In genomic region chr16:77211880-77212735, GRCh38 we compare ENCODE assay signal across 1 cellular context.
TF ChIP-seq lines count a peak whose summit lies in the region.

No MANE protein-coding gene starts in this region.

TF ChIP-seq in K562, 482 proteins besides CTCF, POLR2A, EP300 and RAD21 (continued from another document):
- TF ChIP-seq, protein P1, sequence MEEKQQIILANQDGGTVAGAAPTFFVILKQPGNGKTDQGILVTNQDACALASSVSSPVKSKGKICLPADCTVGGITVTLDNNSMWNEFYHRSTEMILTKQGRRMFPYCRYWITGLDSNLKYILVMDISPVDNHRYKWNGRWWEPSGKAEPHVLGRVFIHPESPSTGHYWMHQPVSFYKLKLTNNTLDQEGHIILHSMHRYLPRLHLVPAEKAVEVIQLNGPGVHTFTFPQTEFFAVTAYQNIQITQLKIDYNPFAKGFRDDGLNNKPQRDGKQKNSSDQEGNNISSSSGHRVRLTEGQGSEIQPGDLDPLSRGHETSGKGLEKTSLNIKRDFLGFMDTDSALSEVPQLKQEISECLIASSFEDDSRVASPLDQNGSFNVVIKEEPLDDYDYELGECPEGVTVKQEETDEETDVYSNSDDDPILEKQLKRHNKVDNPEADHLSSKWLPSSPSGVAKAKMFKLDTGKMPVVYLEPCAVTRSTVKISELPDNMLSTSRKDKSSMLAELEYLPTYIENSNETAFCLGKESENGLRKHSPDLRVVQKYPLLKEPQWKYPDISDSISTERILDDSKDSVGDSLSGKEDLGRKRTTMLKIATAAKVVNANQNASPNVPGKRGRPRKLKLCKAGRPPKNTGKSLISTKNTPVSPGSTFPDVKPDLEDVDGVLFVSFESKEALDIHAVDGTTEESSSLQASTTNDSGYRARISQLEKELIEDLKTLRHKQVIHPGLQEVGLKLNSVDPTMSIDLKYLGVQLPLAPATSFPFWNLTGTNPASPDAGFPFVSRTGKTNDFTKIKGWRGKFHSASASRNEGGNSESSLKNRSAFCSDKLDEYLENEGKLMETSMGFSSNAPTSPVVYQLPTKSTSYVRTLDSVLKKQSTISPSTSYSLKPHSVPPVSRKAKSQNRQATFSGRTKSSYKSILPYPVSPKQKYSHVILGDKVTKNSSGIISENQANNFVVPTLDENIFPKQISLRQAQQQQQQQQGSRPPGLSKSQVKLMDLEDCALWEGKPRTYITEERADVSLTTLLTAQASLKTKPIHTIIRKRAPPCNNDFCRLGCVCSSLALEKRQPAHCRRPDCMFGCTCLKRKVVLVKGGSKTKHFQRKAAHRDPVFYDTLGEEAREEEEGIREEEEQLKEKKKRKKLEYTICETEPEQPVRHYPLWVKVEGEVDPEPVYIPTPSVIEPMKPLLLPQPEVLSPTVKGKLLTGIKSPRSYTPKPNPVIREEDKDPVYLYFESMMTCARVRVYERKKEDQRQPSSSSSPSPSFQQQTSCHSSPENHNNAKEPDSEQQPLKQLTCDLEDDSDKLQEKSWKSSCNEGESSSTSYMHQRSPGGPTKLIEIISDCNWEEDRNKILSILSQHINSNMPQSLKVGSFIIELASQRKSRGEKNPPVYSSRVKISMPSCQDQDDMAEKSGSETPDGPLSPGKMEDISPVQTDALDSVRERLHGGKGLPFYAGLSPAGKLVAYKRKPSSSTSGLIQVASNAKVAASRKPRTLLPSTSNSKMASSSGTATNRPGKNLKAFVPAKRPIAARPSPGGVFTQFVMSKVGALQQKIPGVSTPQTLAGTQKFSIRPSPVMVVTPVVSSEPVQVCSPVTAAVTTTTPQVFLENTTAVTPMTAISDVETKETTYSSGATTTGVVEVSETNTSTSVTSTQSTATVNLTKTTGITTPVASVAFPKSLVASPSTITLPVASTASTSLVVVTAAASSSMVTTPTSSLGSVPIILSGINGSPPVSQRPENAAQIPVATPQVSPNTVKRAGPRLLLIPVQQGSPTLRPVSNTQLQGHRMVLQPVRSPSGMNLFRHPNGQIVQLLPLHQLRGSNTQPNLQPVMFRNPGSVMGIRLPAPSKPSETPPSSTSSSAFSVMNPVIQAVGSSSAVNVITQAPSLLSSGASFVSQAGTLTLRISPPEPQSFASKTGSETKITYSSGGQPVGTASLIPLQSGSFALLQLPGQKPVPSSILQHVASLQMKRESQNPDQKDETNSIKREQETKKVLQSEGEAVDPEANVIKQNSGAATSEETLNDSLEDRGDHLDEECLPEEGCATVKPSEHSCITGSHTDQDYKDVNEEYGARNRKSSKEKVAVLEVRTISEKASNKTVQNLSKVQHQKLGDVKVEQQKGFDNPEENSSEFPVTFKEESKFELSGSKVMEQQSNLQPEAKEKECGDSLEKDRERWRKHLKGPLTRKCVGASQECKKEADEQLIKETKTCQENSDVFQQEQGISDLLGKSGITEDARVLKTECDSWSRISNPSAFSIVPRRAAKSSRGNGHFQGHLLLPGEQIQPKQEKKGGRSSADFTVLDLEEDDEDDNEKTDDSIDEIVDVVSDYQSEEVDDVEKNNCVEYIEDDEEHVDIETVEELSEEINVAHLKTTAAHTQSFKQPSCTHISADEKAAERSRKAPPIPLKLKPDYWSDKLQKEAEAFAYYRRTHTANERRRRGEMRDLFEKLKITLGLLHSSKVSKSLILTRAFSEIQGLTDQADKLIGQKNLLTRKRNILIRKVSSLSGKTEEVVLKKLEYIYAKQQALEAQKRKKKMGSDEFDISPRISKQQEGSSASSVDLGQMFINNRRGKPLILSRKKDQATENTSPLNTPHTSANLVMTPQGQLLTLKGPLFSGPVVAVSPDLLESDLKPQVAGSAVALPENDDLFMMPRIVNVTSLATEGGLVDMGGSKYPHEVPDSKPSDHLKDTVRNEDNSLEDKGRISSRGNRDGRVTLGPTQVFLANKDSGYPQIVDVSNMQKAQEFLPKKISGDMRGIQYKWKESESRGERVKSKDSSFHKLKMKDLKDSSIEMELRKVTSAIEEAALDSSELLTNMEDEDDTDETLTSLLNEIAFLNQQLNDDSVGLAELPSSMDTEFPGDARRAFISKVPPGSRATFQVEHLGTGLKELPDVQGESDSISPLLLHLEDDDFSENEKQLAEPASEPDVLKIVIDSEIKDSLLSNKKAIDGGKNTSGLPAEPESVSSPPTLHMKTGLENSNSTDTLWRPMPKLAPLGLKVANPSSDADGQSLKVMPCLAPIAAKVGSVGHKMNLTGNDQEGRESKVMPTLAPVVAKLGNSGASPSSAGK (IDR thresholded peaks at IDR 0.05) = no peak
- TF ChIP-seq, protein P2, sequence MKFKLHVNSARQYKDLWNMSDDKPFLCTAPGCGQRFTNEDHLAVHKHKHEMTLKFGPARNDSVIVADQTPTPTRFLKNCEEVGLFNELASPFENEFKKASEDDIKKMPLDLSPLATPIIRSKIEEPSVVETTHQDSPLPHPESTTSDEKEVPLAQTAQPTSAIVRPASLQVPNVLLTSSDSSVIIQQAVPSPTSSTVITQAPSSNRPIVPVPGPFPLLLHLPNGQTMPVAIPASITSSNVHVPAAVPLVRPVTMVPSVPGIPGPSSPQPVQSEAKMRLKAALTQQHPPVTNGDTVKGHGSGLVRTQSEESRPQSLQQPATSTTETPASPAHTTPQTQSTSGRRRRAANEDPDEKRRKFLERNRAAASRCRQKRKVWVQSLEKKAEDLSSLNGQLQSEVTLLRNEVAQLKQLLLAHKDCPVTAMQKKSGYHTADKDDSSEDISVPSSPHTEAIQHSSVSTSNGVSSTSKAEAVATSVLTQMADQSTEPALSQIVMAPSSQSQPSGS (CRISPR knock-in tag; IDR thresholded peaks at IDR 0.05) = no peak
- TF ChIP-seq BRD9 (IDR thresholded peaks at IDR 0.05; ENCODE audit: low read depth, partially characterized antibody) (no peak), LARP7 (IDR thresholded peaks at IDR 0.05) (no peak), GTF2A2 (tag; IDR thresholded peaks at IDR 0.05) (no peak), ADNP (tag; IDR thresholded peaks at IDR 0.05) (no peak)
